Comparison of ENCODE assay signal across 8 cellular contexts in genomic region chr6:36769676-36770499, GRCh38.
DNase-seq lines count a peak whose midpoint lies in the region; ATAC-seq and TF ChIP-seq lines count a peak whose summit lies in the region.

No MANE protein-coding gene starts in this region.

- H3K36me3 ChIP-seq in DND-41 (ENCODE audit: insufficient read depth, low read length) (no peaks in the 10 kb centered on the region), lung (ENCODE audit: control insufficient read depth in 2 of 2, insufficient read depth in 2 of 2, low read length in 2 of 2) (no peaks in the 10 kb centered on the region), A673 (ENCODE audit: insufficient read depth, low read length, poor library complexity, severe bottlenecking) (no peaks in the 10 kb centered on the region)

- H3K9me3 ChIP-seq in DND-41 (ENCODE audit: insufficient read depth, low read length, severe bottlenecking) = no peaks in the 10 kb centered on the region
- no peaks in the 10 kb centered on the region for H3K9me3 ChIP-seq in lung (ENCODE audit: control insufficient read depth in 2 of 2, insufficient read depth in 1 of 2, low read length in 1 of 2)
- H3K9me3 ChIP-seq in A673 (ENCODE audit: low read depth, low read length, poor library complexity, severe bottlenecking) = no peaks in the 10 kb centered on the region

- POLR2A ChIA-PET in A673 (lab: Charles Lee; ENCODE audit: low non-redundant PET) (no interaction called here), HEK293T (lab: Yijun Ruan, JAX) (interaction anchor here (1.3 kb wide), 2 partner anchors 9 to 105 kb away, joined by 4 read pairs; partner anchors contain the start of gene PPIL1), GM10248 (lab: Yijun Ruan, JAX) (no interaction called here)

- H3K27ac ChIP-seq in DND-41 (ENCODE audit: low read length) = peak overlapping the region; percentile 92
- peak overlapping the region in 1 of 2 donors; percentile 37 for H3K27ac ChIP-seq in lung (ENCODE audit: low read depth in 1 of 2, low read length in 1 of 2)
- no peak overlapping the region for H3K27ac ChIP-seq in A673 (ENCODE audit: low read depth, low read length, poor library complexity, severe bottlenecking)

- peak overlapping the region; percentile 54 for H3K4me2 ChIP-seq in DND-41 (ENCODE audit: insufficient read depth, low read length)

- no peaks in the 10 kb centered on the region for H3K9me3 Mint-ChIP-seq in activated naive CD4-positive, alpha-beta T cell treated with anti-CD3 and anti-CD28 coated beads, Interleukin-2, amount 50 U/mL, for 72 hours

- no peaks in the 10 kb centered on the region for H3K36me3 Mint-ChIP-seq in activated naive CD4-positive, alpha-beta T cell treated with anti-CD3 and anti-CD28 coated beads, Interleukin-2, amount 50 U/mL, for 72 hours

- TF ChIP-seq CTCF in DND-41 (IDR thresholded peaks at IDR 0.05; ENCODE audit: borderline replicate concordance, extremely low read depth, low read length, poor library complexity, severe bottlenecking) (no peak), NB4 (IDR thresholded peaks at IDR 0.05; ENCODE audit: low read depth, low read length) (no peak), lung (IDR thresholded peaks at IDR 0.05; ENCODE audit: control extremely low read depth, extremely low read depth) (no peak), A673 (conservative IDR thresholded peaks at IDR 0.05; ENCODE audit: low read depth, low read length) (no peak), GM10248 (IDR thresholded peaks at IDR 0.05; ENCODE audit: control extremely low read depth, extremely low read depth, low read depth, missing control alignments) (no peak)

- CTCF ChIA-PET in A673 (lab: Charles Lee) (no interaction called here), HEK293T (lab: Yijun Ruan, JAX) (interaction anchor here (1.3 to 2.0 kb wide), 5 partner anchors 10 to 248 kb away, joined by 3 to 14 read pairs (median 7); no protein-coding TSS in a partner anchor), GM10248 (lab: Yijun Ruan, JAX) (interaction anchor here (0.7 to 26.2 kb wide), 10 partner anchors 7 to 443 kb away, joined by 3 to 596 read pairs (median 5); no protein-coding TSS in a partner anchor)

- WGBS in lung, 2 donors = 34 to 64% methylated on average over 18 of the region's 18 CpGs

- no peak overlapping the region for H2AFZ ChIP-seq in DND-41 (ENCODE audit: low read depth, low read length)

- DNase-seq in DND-41 (peak; percentile 94), NB4 (ENCODE audit: low read depth) (peak; percentile 42), lung (ENCODE audit: low spot score) (peak; percentile 52), erythroblast (lab: John Stamatoyannopoulos, UW) (no peak), A673 (ENCODE audit: low spot score) (no peak), HEK293T (ENCODE audit: extremely low spot score) (no peak), GM10248 (ENCODE audit: extremely low spot score) (no peak)
- peak in 1 of 2 donors; percentile 69 for DNase-seq in activated naive CD4-positive, alpha-beta T cell treated with anti-CD3 and anti-CD28 coated beads, Interleukin-2, amount 50 U/mL, for 72 hours (ENCODE audit: low spot score in 2 of 2)

- intact Hi-C loops in A673 (cut with micrococcal nuclease; ENCODE audit: unreplicated experiment) = no loop called here

- H3K9ac ChIP-seq in DND-41 (ENCODE audit: low read depth, low read length) = peak overlapping the region; percentile 56

- no TSS peak for BruUV-seq in A673 (replicated peaks; lab: Mats Ljungman, UMichigan)

- H4K20me1 ChIP-seq in DND-41 (ENCODE audit: insufficient read depth, low read length) = no peaks in the 10 kb centered on the region

- peak; percentile 63 for ATAC-seq in DND-41 (ENCODE audit: insufficient read depth, low read depth)
- peak; percentile 31 to 71 for ATAC-seq in activated naive CD4-positive, alpha-beta T cell treated with anti-CD3 and anti-CD28 coated beads, Interleukin-2, amount 50 U/mL, for 72 hours
- no peak for ATAC-seq in lung (ENCODE audit: insufficient read depth, low FRiP score)

- no peaks in the 10 kb centered on the region for H3K79me2 ChIP-seq in DND-41 (ENCODE audit: insufficient read depth, low read length)

- H3K27ac Mint-ChIP-seq in activated naive CD4-positive, alpha-beta T cell treated with anti-CD3 and anti-CD28 coated beads, Interleukin-2, amount 50 U/mL, for 72 hours = peak overlapping the region; percentile 70 to 89

- peaks cover 94% of the 10 kb centered on the region for H3K4me1 ChIP-seq in DND-41 (ENCODE audit: insufficient read depth, low read length)
- H3K4me1 ChIP-seq in lung (ENCODE audit: control insufficient read depth in 2 of 2, insufficient read depth in 2 of 2, low read length in 2 of 2) = peaks cover 0 to 6% of the 10 kb centered on the region in 2 donors
- peaks cover 7% of the 10 kb centered on the region for H3K4me1 ChIP-seq in A673 (ENCODE audit: insufficient read depth, low read length, poor library complexity, severe bottlenecking)

- H3K4me3 ChIP-seq in DND-41 (ENCODE audit: low read depth in 1 of 2, low read length in 2 of 2) = no peak overlapping the region
- no peak overlapping the region for H3K4me3 ChIP-seq in NB4 (ENCODE audit: low read depth, low read length)
- H3K4me3 ChIP-seq in lung = no peak overlapping the region
- no peak overlapping the region for H3K4me3 ChIP-seq in A673 (ENCODE audit: low read depth, low read length, poor library complexity, severe bottlenecking)

- TF ChIP-seq POLR2A in NB4 (IDR thresholded peaks at IDR 0.05; ENCODE audit: extremely low read depth, insufficient read length) = no peak
- no peak for TF ChIP-seq POLR2A in erythroblast (IDR thresholded peaks at IDR 0.05; ENCODE audit: low read length)

- H3K27me3 ChIP-seq in DND-41 (ENCODE audit: insufficient read depth, low read length, poor library complexity) = no peaks in the 10 kb centered on the region
- no peaks in the 10 kb centered on the region for H3K27me3 ChIP-seq in lung (ENCODE audit: control insufficient read depth, insufficient read depth)
- H3K27me3 ChIP-seq in A673 (replicated peaks; ENCODE audit: insufficient read depth, low read depth, low read length, poor library complexity) = no peaks in the 10 kb centered on the region

TF ChIP-seq in HEK293T, 16 proteins besides CTCF, POLR2A, EP300 and RAD21:
- TF ChIP-seq TARDBP (IDR thresholded peaks at IDR 0.05) = no peak
- TF ChIP-seq ZNF384 (IDR thresholded peaks at IDR 0.05) = no peak
- TF ChIP-seq ELF4 (IDR thresholded peaks at IDR 0.05) = no peak
- TF ChIP-seq L3MBTL2 (conservative IDR thresholded peaks at IDR 0.05) = no peak
- TF ChIP-seq FOXM1 (IDR thresholded peaks at IDR 0.05; ENCODE audit: borderline replicate concordance) = no peak
- TF ChIP-seq CTBP1 (IDR thresholded peaks at IDR 0.05; ENCODE audit: borderline replicate concordance) = no peak
- no peak for TF ChIP-seq LEF1 (IDR thresholded peaks at IDR 0.05; ENCODE audit: borderline replicate concordance)
- TF ChIP-seq PKNOX1 (IDR thresholded peaks at IDR 0.05) = no peak
- TF ChIP-seq SUZ12 (IDR thresholded peaks at IDR 0.05) = no peak
- TF ChIP-seq ARNT (IDR thresholded peaks at IDR 0.05) = no peak
- TF ChIP-seq FOXK2 (IDR thresholded peaks at IDR 0.05) = no peak
- TF ChIP-seq SP1 (IDR thresholded peaks at IDR 0.05) = no peak
- TF ChIP-seq HDGF (IDR thresholded peaks at IDR 0.05; ENCODE audit: borderline replicate concordance) = no peak
- no peak for TF ChIP-seq NFRKB (IDR thresholded peaks at IDR 0.05)
- TF ChIP-seq BHLHE40 (IDR thresholded peaks at IDR 0.05; ENCODE audit: borderline replicate concordance) = no peak
- TF ChIP-seq FOXA1 (IDR thresholded peaks at IDR 0.05) = no peak

Comparison
In these comparisons a context has a peak if more than half of its experiments do, and no peak if none do; other contexts are left out.
1. DNase-seq: peak in DND-41 (single experiment), NB4 (single experiment) and lung (single experiment); none in erythroblast (0 of 2), A673 (single experiment), HEK293T (single experiment) and GM10248 (single experiment).